In the genomic region with DNA sequence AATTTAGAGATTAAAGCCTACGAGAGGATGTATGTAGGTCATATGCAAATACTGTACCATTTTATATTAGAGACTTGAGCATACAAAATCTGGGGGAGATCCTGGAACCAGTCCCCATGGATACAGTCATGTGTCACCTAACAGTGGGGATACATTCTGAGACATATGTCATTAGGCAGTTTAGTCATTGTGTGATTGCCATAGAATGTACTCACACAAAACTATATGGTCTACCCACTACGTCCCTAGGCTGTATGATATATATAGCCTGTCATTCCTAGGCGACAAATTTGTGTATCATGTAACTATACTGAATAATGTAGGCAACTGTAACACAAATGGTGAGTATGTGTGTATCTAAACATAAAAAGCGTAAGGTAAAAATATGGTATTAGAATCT, we compare ENCODE assay signal across 24 cellular contexts.
DNase-seq lines count a peak whose midpoint lies in the region; ATAC-seq and TF ChIP-seq lines count a peak whose summit lies in the region.
"Had no signal": no experiment of that assay in that cellular context is flagged by ENCODE, and none has a peak within 500 bp of the region (broad histone marks: within the 10 kb centered on the region; RNA-seq: fewer than 3 reads in every experiment).

No MANE protein-coding gene starts in this region.

- H3K4me1 ChIP-seq in CD4-positive, alpha-beta memory T cell (ENCODE audit: insufficient read depth, low read length) = peaks cover 51% of the 10 kb centered on the region
- H3K4me1 ChIP-seq: Caco-2 had no signal

- no peaks in the 10 kb centered on the region for H3K27me3 ChIP-seq in CD4-positive, alpha-beta memory T cell (ENCODE audit: insufficient read depth, low read length)
- H3K27me3 ChIP-seq: heart right ventricle, SJCRH30, upper lobe of right lung had no signal

- CTCF ChIA-PET in CD4-positive, alpha-beta memory T cell (lab: Charles Lee; ENCODE audit: partially characterized antibody) = interaction anchor here (1.2 to 2.0 kb wide), 2 partner anchors 62 to 168 kb away, joined by 3 to 5 read pairs; no protein-coding TSS in a partner anchor

- DNase-seq in activated T-cell treated with anti-CD3 and anti-CD28 coated beads, Interleukin-2, amount 50 U/mL, for 24 hours = no peak
- no peak for DNase-seq in activated T-cell treated with anti-CD3 and anti-CD28 coated beads, Interleukin-2, amount 50 U/mL, for 1 hour
- no peak for DNase-seq in CD4-positive, alpha-beta memory T cell
- DNase-seq in RKO (ENCODE audit: low spot score) (peak; percentile 11), osteocyte (ENCODE audit: extremely low spot score, unreplicated experiment) (no peak), NCI-H128 (lab: John Stamatoyannopoulos, UW; ENCODE audit: unreplicated experiment) (no peak), NK-92 (lab: John Stamatoyannopoulos, UW; ENCODE audit: unreplicated experiment) (no peak)
- DNase-seq: AML-193, aorta, Caco-2, DMS53, heart right ventricle, NCI-H1694 treated with DMSO at 0.1 percent for 48 hours, NCI-H510A, RPMI8226, SJCRH30, T1000, upper lobe of right lung, WERI-Rb-1 had no signal

- no peak for ATAC-seq in SK-N-SH treated with all-trans-retinoic acid at 6 μM for 48 hours
- ATAC-seq: heart right ventricle, HepG2, upper lobe of right lung had no signal

- H3K4me3 Mint-ChIP-seq in activated T-cell treated with anti-CD3 and anti-CD28 coated beads, Interleukin-2, amount 50 U/mL, for 24 hours = no peak overlapping the region
- H3K4me3 Mint-ChIP-seq in CD4-positive, alpha-beta memory T cell = peak overlapping the region in 3 of 8 donors; percentile 84 to 89 (median 85)
- no peak overlapping the region for H3K4me3 Mint-ChIP-seq in osteocyte (ENCODE audit: unreplicated experiment)

- intact Hi-C loops in CD4-positive, alpha-beta memory T cell (cut with micrococcal nuclease) = loop anchor here (5.0 kb wide), 1 partner anchor 195 kb away; the partner anchor contains the start of gene INTS6

- no peak overlapping the region for H3K4me3 ChIP-seq in CD4-positive, alpha-beta memory T cell (ENCODE audit: low read length in 2 of 2)
- H3K4me3 ChIP-seq: HAP-1, heart right ventricle, SJCRH30, skin epidermis, upper lobe of right lung had no signal

- peaks cover 53% of the 10 kb centered on the region for H3K4me1 Mint-ChIP-seq in activated T-cell treated with anti-CD3 and anti-CD28 coated beads, Interleukin-2, amount 50 U/mL, for 24 hours (ENCODE audit: low read depth)
- H3K4me1 Mint-ChIP-seq in CD4-positive, alpha-beta memory T cell = peaks cover 52 to 69% (median 57%) of the 10 kb centered on the region in 4 donors
- H3K4me1 Mint-ChIP-seq in osteocyte (ENCODE audit: unreplicated experiment) = peaks cover 48% of the 10 kb centered on the region

- H3K27ac Mint-ChIP-seq in activated T-cell treated with anti-CD3 and anti-CD28 coated beads, Interleukin-2, amount 50 U/mL, for 24 hours = peak overlapping the region; percentile 16
- peak overlapping the region; percentile 97 to 100 (median 98) for H3K27ac Mint-ChIP-seq in CD4-positive, alpha-beta memory T cell
- peak overlapping the region; percentile 98 for H3K27ac Mint-ChIP-seq in osteocyte (ENCODE audit: unreplicated experiment)

- H3K9me3 ChIP-seq in CD4-positive, alpha-beta memory T cell (ENCODE audit: control insufficient read depth in 1 of 2, low read length in 2 of 2) = no peaks in the 10 kb centered on the region
- H3K9me3 ChIP-seq: HAP-1, heart right ventricle, SJCRH30, upper lobe of right lung had no signal

- H3K27me3 Mint-ChIP-seq in activated T-cell treated with anti-CD3 and anti-CD28 coated beads, Interleukin-2, amount 50 U/mL, for 24 hours = no peaks in the 10 kb centered on the region
- H3K27me3 Mint-ChIP-seq in CD4-positive, alpha-beta memory T cell = no peaks in the 10 kb centered on the region
- no peaks in the 10 kb centered on the region for H3K27me3 Mint-ChIP-seq in osteocyte (ENCODE audit: unreplicated experiment)
- H3K27me3 Mint-ChIP-seq: activated naive CD4-positive, alpha-beta T cell treated with anti-CD3 and anti-CD28 coated beads, Interleukin-2, amount 50 U/mL, for 24 hours had no signal

- H3K9me3 Mint-ChIP-seq in activated T-cell treated with anti-CD3 and anti-CD28 coated beads, Interleukin-2, amount 50 U/mL, for 24 hours = no peaks in the 10 kb centered on the region
- peaks cover 0 to 4% (median 0%) of the 10 kb centered on the region in 8 donors for H3K9me3 Mint-ChIP-seq in CD4-positive, alpha-beta memory T cell
- peaks cover 7% of the 10 kb centered on the region for H3K9me3 Mint-ChIP-seq in osteocyte (ENCODE audit: unreplicated experiment)

- POLR2A ChIA-PET in CD4-positive, alpha-beta memory T cell (lab: Charles Lee; ENCODE audit: partially characterized antibody) = interaction anchor here (1.2 to 4.3 kb wide), 5 partner anchors 12 to 195 kb away, joined by 3 to 66 read pairs (median 4); partner anchors contain the start of gene INTS6

- TF ChIP-seq CTCF in osteocyte (IDR thresholded peaks at IDR 0.05) = no peak

- H3K36me3 Mint-ChIP-seq in activated T-cell treated with anti-CD3 and anti-CD28 coated beads, Interleukin-2, amount 50 U/mL, for 24 hours (ENCODE audit: low read depth) = peaks cover 5% of the 10 kb centered on the region
- peaks cover 9 to 18% of the 10 kb centered on the region in 2 donors for H3K36me3 Mint-ChIP-seq in CD4-positive, alpha-beta memory T cell
- peaks cover 4% of the 10 kb centered on the region for H3K36me3 Mint-ChIP-seq in osteocyte (ENCODE audit: unreplicated experiment)

- peak overlapping the region; percentile 74 for H3K27ac ChIP-seq in CD4-positive, alpha-beta memory T cell (ENCODE audit: low read depth, low read length)
- H3K27ac ChIP-seq: heart right ventricle, SJCRH30, upper lobe of right lung, WERI-Rb-1 had no signal

- no peaks in the 10 kb centered on the region for H3K36me3 ChIP-seq in CD4-positive, alpha-beta memory T cell (ENCODE audit: insufficient read depth, low read length)
- H3K36me3 ChIP-seq: HAP-1, heart right ventricle, SJCRH30, upper lobe of right lung, WERI-Rb-1 had no signal

TF ChIP-seq in SK-N-SH treated with all-trans-retinoic acid at 6 μM for 48 hours, 23 proteins besides CTCF, POLR2A, EP300 and RAD21:
- TF ChIP-seq CSDC2 (CRISPR knock-in tag; IDR thresholded peaks at IDR 0.05) = no peak
- TF ChIP-seq CREB5 (CRISPR knock-in tag; IDR thresholded peaks at IDR 0.05; ENCODE audit: low read depth) = no peak
- TF ChIP-seq ARNTL (CRISPR knock-in tag; IDR thresholded peaks at IDR 0.05; ENCODE audit: borderline replicate concordance, low read depth) = no peak
- TF ChIP-seq, protein P1, sequence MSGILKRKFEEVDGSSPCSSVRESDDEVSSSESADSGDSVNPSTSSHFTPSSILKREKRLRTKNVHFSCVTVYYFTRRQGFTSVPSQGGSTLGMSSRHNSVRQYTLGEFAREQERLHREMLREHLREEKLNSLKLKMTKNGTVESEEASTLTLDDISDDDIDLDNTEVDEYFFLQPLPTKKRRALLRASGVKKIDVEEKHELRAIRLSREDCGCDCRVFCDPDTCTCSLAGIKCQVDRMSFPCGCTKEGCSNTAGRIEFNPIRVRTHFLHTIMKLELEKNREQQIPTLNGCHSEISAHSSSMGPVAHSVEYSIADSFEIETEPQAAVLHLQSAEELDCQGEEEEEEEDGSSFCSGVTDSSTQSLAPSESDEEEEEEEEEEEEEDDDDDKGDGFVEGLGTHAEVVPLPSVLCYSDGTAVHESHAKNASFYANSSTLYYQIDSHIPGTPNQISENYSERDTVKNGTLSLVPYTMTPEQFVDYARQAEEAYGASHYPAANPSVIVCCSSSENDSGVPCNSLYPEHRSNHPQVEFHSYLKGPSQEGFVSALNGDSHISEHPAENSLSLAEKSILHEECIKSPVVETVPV (CRISPR knock-in tag; IDR thresholded peaks at IDR 0.05) = no peak
- TF ChIP-seq, protein P2, sequence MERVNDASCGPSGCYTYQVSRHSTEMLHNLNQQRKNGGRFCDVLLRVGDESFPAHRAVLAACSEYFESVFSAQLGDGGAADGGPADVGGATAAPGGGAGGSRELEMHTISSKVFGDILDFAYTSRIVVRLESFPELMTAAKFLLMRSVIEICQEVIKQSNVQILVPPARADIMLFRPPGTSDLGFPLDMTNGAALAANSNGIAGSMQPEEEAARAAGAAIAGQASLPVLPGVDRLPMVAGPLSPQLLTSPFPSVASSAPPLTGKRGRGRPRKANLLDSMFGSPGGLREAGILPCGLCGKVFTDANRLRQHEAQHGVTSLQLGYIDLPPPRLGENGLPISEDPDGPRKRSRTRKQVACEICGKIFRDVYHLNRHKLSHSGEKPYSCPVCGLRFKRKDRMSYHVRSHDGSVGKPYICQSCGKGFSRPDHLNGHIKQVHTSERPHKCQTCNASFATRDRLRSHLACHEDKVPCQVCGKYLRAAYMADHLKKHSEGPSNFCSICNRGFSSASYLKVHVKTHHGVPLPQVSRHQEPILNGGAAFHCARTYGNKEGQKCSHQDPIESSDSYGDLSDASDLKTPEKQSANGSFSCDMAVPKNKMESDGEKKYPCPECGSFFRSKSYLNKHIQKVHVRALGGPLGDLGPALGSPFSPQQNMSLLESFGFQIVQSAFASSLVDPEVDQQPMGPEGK (CRISPR knock-in tag; IDR thresholded peaks at IDR 0.05; ENCODE audit: borderline replicate concordance) = no peak
- no peak for TF ChIP-seq ESRRG (CRISPR knock-in tag; IDR thresholded peaks at IDR 0.05)
- TF ChIP-seq ZC3H10 (CRISPR knock-in tag; IDR thresholded peaks at IDR 0.05) = no peak

Comparison
In these comparisons a context has a peak if more than half of its experiments do, and no peak if none do; other contexts are left out.
1. H3K27ac Mint-ChIP-seq: peak in every context shown above with its lines; median percentile 98 in CD4-positive, alpha-beta memory T cell; 98 in osteocyte; 16 in activated T-cell treated with anti-CD3 and anti-CD28 coated beads, Interleukin-2, amount 50 U/mL, for 24 hours.